Comparison of ENCODE assay signal across 1 cellular context in genomic region chr3:114056130-114057010, GRCh38.
TF ChIP-seq lines count a peak whose summit lies in the region.

CCDC191 (minus strand) TSS chr3:114056526; CDS start chr3:114056466, 60 bp downstream.
QTRT2 (plus strand) TSS chr3:114056737; CDS start chr3:114065258, 8,521 bp downstream.

TF ChIP-seq in HepG2, 621 proteins besides CTCF, POLR2A, EP300 and RAD21 (continued from another document and continues in another):
- TF ChIP-seq THRA (CRISPR knock-in tag; IDR thresholded peaks at IDR 0.05; ENCODE audit: borderline replicate concordance) = peak; percentile 54; the same call in 1 of the 2 replicates
- TF ChIP-seq ZC3H4 (CRISPR knock-in tag; IDR thresholded peaks at IDR 0.05; ENCODE audit: borderline replicate concordance) = no peak
- TF ChIP-seq AHDC1 (CRISPR knock-in tag; IDR thresholded peaks at IDR 0.05; ENCODE audit: borderline replicate concordance) = 0 out of 2 replicates have a peak, but pooled peaks have one; percentile 45
- no peak for TF ChIP-seq SMYD3 (CRISPR knock-in tag; IDR thresholded peaks at IDR 0.05)
- TF ChIP-seq ZBTB39 (CRISPR knock-in tag; IDR thresholded peaks at IDR 0.05) = no peak
- peak; percentile 40; the same call in 1 of the 2 replicates for TF ChIP-seq PBX2 (CRISPR knock-in tag; IDR thresholded peaks at IDR 0.05)
- TF ChIP-seq ATF3 (CRISPR knock-in tag; IDR thresholded peaks at IDR 0.05) = no peak; the same call in 1 of the 2 replicates
- no peak for TF ChIP-seq DNMT1 (CRISPR knock-in tag; IDR thresholded peaks at IDR 0.05)
- TF ChIP-seq CHD2 (IDR thresholded peaks at IDR 0.05; ENCODE audit: low read depth, low read length) = no peak
- TF ChIP-seq SIX1 (CRISPR knock-in tag; IDR thresholded peaks at IDR 0.05; ENCODE audit: borderline replicate concordance) = no peak
- TF ChIP-seq ZNF891 (CRISPR knock-in tag; IDR thresholded peaks at IDR 0.05) = peak; percentile 77
- no peak for TF ChIP-seq RBM39 (IDR thresholded peaks at IDR 0.05; ENCODE audit: low read depth, low read length, poor library complexity, severe bottlenecking)
- TF ChIP-seq SMAD1 (CRISPR knock-in tag; IDR thresholded peaks at IDR 0.05; ENCODE audit: borderline replicate concordance, low read depth) = no peak
- no peak for TF ChIP-seq PCBP2 (optimal IDR thresholded peaks at IDR 0.05; ENCODE audit: low read depth, low read length, poor library complexity, severe bottlenecking)
- TF ChIP-seq ZNF850 (CRISPR knock-in tag; conservative IDR thresholded peaks at IDR 0.05) = no peak
- peak; percentile 77 for TF ChIP-seq DBP (CRISPR knock-in tag; IDR thresholded peaks at IDR 0.05; ENCODE audit: not compliant biosample characterization)
- TF ChIP-seq MTF2 (CRISPR knock-in tag; IDR thresholded peaks at IDR 0.05; ENCODE audit: borderline replicate concordance) = no peak
- TF ChIP-seq THAP7 (CRISPR knock-in tag; IDR thresholded peaks at IDR 0.05) = 0 out of 2 replicates have a peak, but pooled peaks have one; percentile 14
- TF ChIP-seq ADNP (CRISPR knock-in tag; IDR thresholded peaks at IDR 0.05) = no peak
- peak; percentile 20; the same call in 1 of the 2 replicates for TF ChIP-seq ARNTL (CRISPR knock-in tag; IDR thresholded peaks at IDR 0.05)
- peak; percentile 65; the same call in 1 of the 2 replicates for TF ChIP-seq ZNF34 (CRISPR knock-in tag; IDR thresholded peaks at IDR 0.05; ENCODE audit: borderline replicate concordance)
- TF ChIP-seq KMT2B (CRISPR knock-in tag; IDR thresholded peaks at IDR 0.05) = peak; percentile 97
- TF ChIP-seq ZNF234 (CRISPR knock-in tag; conservative IDR thresholded peaks at IDR 0.05) = no peak
- no peak for TF ChIP-seq ZIK1 (CRISPR knock-in tag; IDR thresholded peaks at IDR 0.05; ENCODE audit: borderline replicate concordance, low read depth)
- TF ChIP-seq KMT2A (CRISPR knock-in tag; IDR thresholded peaks at IDR 0.05) = peak; percentile 77
- TF ChIP-seq ZNF777 (CRISPR knock-in tag; IDR thresholded peaks at IDR 0.05) = peak; percentile 73
- no peak for TF ChIP-seq JARID2 (CRISPR knock-in tag; IDR thresholded peaks at IDR 0.05; ENCODE audit: insufficient replicate concordance)
- TF ChIP-seq ZNF451 (CRISPR knock-in tag; IDR thresholded peaks at IDR 0.05) = no peak
- TF ChIP-seq SMAD3 (CRISPR knock-in tag; IDR thresholded peaks at IDR 0.05) = no peak
- peak; percentile 69 for TF ChIP-seq YY1 (IDR thresholded peaks at IDR 0.05; ENCODE audit: insufficient read depth, insufficient replicate concordance, low read depth, low read length)
- no peak for TF ChIP-seq GLMP (CRISPR knock-in tag; IDR thresholded peaks at IDR 0.05; ENCODE audit: borderline replicate concordance)
- no peak for TF ChIP-seq JUN (CRISPR knock-in tag; IDR thresholded peaks at IDR 0.05)
- TF ChIP-seq AKNA (CRISPR knock-in tag; IDR thresholded peaks at IDR 0.05; ENCODE audit: borderline replicate concordance) = peak; percentile 57; the same call in 1 of the 2 replicates
- TF ChIP-seq REXO4 (CRISPR knock-in tag; IDR thresholded peaks at IDR 0.05; ENCODE audit: borderline replicate concordance) = no peak
- no peak for TF ChIP-seq ZNF382 (CRISPR knock-in tag; IDR thresholded peaks at IDR 0.05; ENCODE audit: borderline replicate concordance)
- TF ChIP-seq ZNF652 (CRISPR knock-in tag; IDR thresholded peaks at IDR 0.05; ENCODE audit: borderline replicate concordance, low read depth) = no peak
- no peak for TF ChIP-seq ZFP1 (CRISPR knock-in tag; IDR thresholded peaks at IDR 0.05)
- no peak for TF ChIP-seq NFE2L2 (IDR thresholded peaks at IDR 0.05; ENCODE audit: low read length)
- no peak for TF ChIP-seq ATRX (CRISPR knock-in tag; IDR thresholded peaks at IDR 0.05; ENCODE audit: borderline replicate concordance)
- TF ChIP-seq TCF7L2 (IDR thresholded peaks at IDR 0.05; ENCODE audit: low read depth, low read length) = no peak
- TF ChIP-seq ELF4 (CRISPR knock-in tag; IDR thresholded peaks at IDR 0.05; ENCODE audit: borderline replicate concordance) = no peak; the same call in 1 of the 2 replicates
- no peak for TF ChIP-seq ZNF225 (CRISPR knock-in tag; IDR thresholded peaks at IDR 0.05)
- no peak for TF ChIP-seq ZNF101 (CRISPR knock-in tag; IDR thresholded peaks at IDR 0.05; ENCODE audit: borderline replicate concordance, low read depth)
- TF ChIP-seq ZBTB3 (CRISPR knock-in tag; IDR thresholded peaks at IDR 0.05; ENCODE audit: borderline replicate concordance, low read depth) = no peak
- no peak for TF ChIP-seq ZFP36L2 (CRISPR knock-in tag; IDR thresholded peaks at IDR 0.05)
- TF ChIP-seq HMG20A (CRISPR knock-in tag; IDR thresholded peaks at IDR 0.05; ENCODE audit: borderline replicate concordance) = no peak
